Comparison of ENCODE assay signal across 9 cellular contexts in the genomic region with DNA sequence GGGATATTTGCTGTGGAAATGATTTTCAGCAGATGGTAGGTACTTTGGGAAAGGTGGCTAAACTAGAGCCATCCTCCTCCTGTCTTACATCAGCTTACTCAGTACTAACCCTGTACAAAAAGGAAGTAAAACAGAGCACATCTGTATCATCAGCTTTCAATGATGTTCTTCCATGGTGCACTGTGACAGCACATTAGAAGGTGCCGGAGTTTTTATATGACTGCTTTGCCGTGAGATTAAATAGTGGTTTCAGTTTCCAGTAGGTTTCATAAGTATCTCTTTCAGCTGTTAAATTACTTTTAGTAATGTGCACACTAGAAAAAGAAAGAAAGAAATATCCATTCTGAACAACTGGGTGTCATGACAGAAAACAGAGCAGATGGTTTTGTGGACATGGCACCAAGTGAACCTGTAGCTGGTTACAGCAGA.
DNase-seq lines count a peak whose midpoint lies in the region; ATAC-seq and TF ChIP-seq lines count a peak whose summit lies in the region.
"Had no signal": no experiment of that assay in that cellular context is flagged by ENCODE, and none has a peak within 500 bp of the region (broad histone marks: within the 10 kb centered on the region; RNA-seq: fewer than 3 reads in every experiment).

No MANE protein-coding gene starts in this region.

- POLR2A ChIA-PET in CD4-positive, alpha-beta T cell (lab: Charles Lee) = interaction anchor here (0.6 to 2.9 kb wide), 7 partner anchors 14 to 196 kb away, joined by 3 to 14 read pairs (median 4); no protein-coding TSS in a partner anchor

- WGBS in endodermal cell (ENCODE audit: insufficient coverage in 1 of 2, insufficient read length in 1 of 2), 2 experiments = 95% methylated on average over 2 of the region's 2 CpGs; no CpG with 5 or more reads in 1 of the 2 experiments

- H3K27me3 Mint-ChIP-seq in CD4-positive, alpha-beta T cell = no peaks in the 10 kb centered on the region
- H3K27me3 Mint-ChIP-seq in activated naive CD4-positive, alpha-beta T cell treated with anti-CD3 and anti-CD28 coated beads, Interleukin-2, amount 50 U/mL, for 24 hours = no peaks in the 10 kb centered on the region
- no peaks in the 10 kb centered on the region for H3K27me3 Mint-ChIP-seq in nephron (ENCODE audit: low read depth)
- no peaks in the 10 kb centered on the region for H3K27me3 Mint-ChIP-seq in endodermal cell (ENCODE audit: insufficient read depth)

- H3K36me3 Mint-ChIP-seq in CD4-positive, alpha-beta T cell (ENCODE audit: low read depth) = peaks cover 19% of the 10 kb centered on the region
- H3K36me3 Mint-ChIP-seq in activated naive CD4-positive, alpha-beta T cell treated with anti-CD3 and anti-CD28 coated beads, Interleukin-2, amount 50 U/mL, for 24 hours = peaks cover 30% of the 10 kb centered on the region
- H3K36me3 Mint-ChIP-seq in nephron (ENCODE audit: low read depth) (peaks cover 26% of the 10 kb centered on the region), endodermal cell (ENCODE audit: low read depth) (no peaks in the 10 kb centered on the region)

- H3K9me3 Mint-ChIP-seq in CD4-positive, alpha-beta T cell = no peaks in the 10 kb centered on the region
- peaks cover 10% of the 10 kb centered on the region for H3K9me3 Mint-ChIP-seq in activated naive CD4-positive, alpha-beta T cell treated with anti-CD3 and anti-CD28 coated beads, Interleukin-2, amount 50 U/mL, for 24 hours
- H3K9me3 Mint-ChIP-seq in nephron (no peaks in the 10 kb centered on the region), endodermal cell (no peaks in the 10 kb centered on the region)

- peak; percentile 59 for ATAC-seq in CD4-positive, alpha-beta T cell (ENCODE audit: poor library complexity)
- ATAC-seq in GM19324 (IDR thresholded peaks at IDR 0.05; ENCODE audit: low FRiP score, unreplicated experiment) (peak; percentile 97), HG03280 (IDR thresholded peaks at IDR 0.05; ENCODE audit: unreplicated experiment) (peak; percentile 97)

- H3K27ac Mint-ChIP-seq in CD4-positive, alpha-beta T cell = peak overlapping the region; percentile 78
- H3K27ac Mint-ChIP-seq in activated naive CD4-positive, alpha-beta T cell treated with anti-CD3 and anti-CD28 coated beads, Interleukin-2, amount 50 U/mL, for 24 hours = peak overlapping the region; percentile 98
- H3K27ac Mint-ChIP-seq in nephron (peak overlapping the region; percentile 51 to 90 (median 75)), endodermal cell (no peak overlapping the region)

- CTCF ChIA-PET in CD4-positive, alpha-beta T cell (lab: Charles Lee) = interaction anchor here (0.9 to 2.0 kb wide), 2 partner anchors 51 to 91 kb away, joined by 3 to 4 read pairs; no protein-coding TSS in a partner anchor

- H3K9me3 ChIP-seq in CD4-positive, alpha-beta T cell (ENCODE audit: control insufficient read depth, low read length) = no peaks in the 10 kb centered on the region
- H3K9me3 ChIP-seq in endodermal cell (ENCODE audit: control insufficient read depth, low read length) = no peaks in the 10 kb centered on the region

- no peak overlapping the region for H3K4me3 ChIP-seq in endodermal cell (ENCODE audit: low read length)

- H3K27ac ChIP-seq in CD4-positive, alpha-beta T cell (ENCODE audit: low read depth, low read length) = no peak overlapping the region
- H3K27ac ChIP-seq in endodermal cell (ENCODE audit: low read depth, low read length) = no peak overlapping the region
- H3K27ac ChIP-seq: HL-60 had no signal

- no peak overlapping the region for H3K9ac ChIP-seq in endodermal cell (ENCODE audit: extremely low read depth, low read length, poor library complexity, severe bottlenecking)

- H3K4me1 ChIP-seq in endodermal cell (ENCODE audit: control insufficient read depth, insufficient read depth, low read length) = no peaks in the 10 kb centered on the region

- TF ChIP-seq CTCF in CD4-positive, alpha-beta T cell (IDR thresholded peaks at IDR 0.05) = no peak
- TF ChIP-seq CTCF in nephron (IDR thresholded peaks at IDR 0.05; ENCODE audit: unreplicated experiment in 3 of 3) = no peak
- no peak for TF ChIP-seq CTCF in endodermal cell (conservative IDR thresholded peaks at IDR 0.05)

- no peak for DNase-seq in CD4-positive, alpha-beta T cell
- no peak for DNase-seq in endodermal cell
- DNase-seq in activated gamma-delta T cell treated with Interleukin-2 at 50 U/mL for 16 hours = no peak
- DNase-seq in NCI-H2081 (lab: John Stamatoyannopoulos, UW) = no peak

- peak overlapping the region; percentile 18 for H3K4me3 Mint-ChIP-seq in CD4-positive, alpha-beta T cell
- peak overlapping the region; percentile 70 for H3K4me3 Mint-ChIP-seq in activated naive CD4-positive, alpha-beta T cell treated with anti-CD3 and anti-CD28 coated beads, Interleukin-2, amount 50 U/mL, for 24 hours
- H3K4me3 Mint-ChIP-seq in nephron (no peak overlapping the region), endodermal cell (no peak overlapping the region)

- intact Hi-C loops in CD4-positive, alpha-beta T cell (cut with DNase I, micrococcal nuclease) = loop anchor here in 1 of 2 experiments (5.0 kb wide), 1 partner anchor 91 kb away; no protein-coding TSS in a partner anchor

- H3K36me3 ChIP-seq in endodermal cell (ENCODE audit: control insufficient read depth, insufficient read depth, low read length) = no peaks in the 10 kb centered on the region

- H3K27me3 ChIP-seq in CD4-positive, alpha-beta T cell (ENCODE audit: control insufficient read depth, insufficient read depth, low read length) = no peaks in the 10 kb centered on the region
- H3K27me3 ChIP-seq in endodermal cell (ENCODE audit: control insufficient read depth, insufficient read depth, low read length, poor library complexity, severe bottlenecking) = no peaks in the 10 kb centered on the region

- peaks cover 68% of the 10 kb centered on the region for H3K4me1 Mint-ChIP-seq in CD4-positive, alpha-beta T cell (ENCODE audit: low read depth)
- H3K4me1 Mint-ChIP-seq in activated naive CD4-positive, alpha-beta T cell treated with anti-CD3 and anti-CD28 coated beads, Interleukin-2, amount 50 U/mL, for 24 hours = peaks cover 86% of the 10 kb centered on the region
- peaks cover 58% of the 10 kb centered on the region for H3K4me1 Mint-ChIP-seq in nephron
- H3K4me1 Mint-ChIP-seq in endodermal cell = peaks cover 8% of the 10 kb centered on the region

Comparison
In these comparisons a context has a peak if more than half of its experiments do, and no peak if none do; other contexts are left out.
1. H3K4me3 Mint-ChIP-seq: peak in CD4-positive, alpha-beta T cell (single experiment) and activated naive CD4-positive, alpha-beta T cell treated with anti-CD3 and anti-CD28 coated beads, Interleukin-2, amount 50 U/mL, for 24 hours (single experiment); none in nephron (0 of 3) and endodermal cell (single experiment).
2. Peak in every context shown above with its lines, with median percentiles within 50 percentile points of each other: ATAC-seq.